8 cellular contexts compared by ENCODE assay signal in the genomic region with DNA sequence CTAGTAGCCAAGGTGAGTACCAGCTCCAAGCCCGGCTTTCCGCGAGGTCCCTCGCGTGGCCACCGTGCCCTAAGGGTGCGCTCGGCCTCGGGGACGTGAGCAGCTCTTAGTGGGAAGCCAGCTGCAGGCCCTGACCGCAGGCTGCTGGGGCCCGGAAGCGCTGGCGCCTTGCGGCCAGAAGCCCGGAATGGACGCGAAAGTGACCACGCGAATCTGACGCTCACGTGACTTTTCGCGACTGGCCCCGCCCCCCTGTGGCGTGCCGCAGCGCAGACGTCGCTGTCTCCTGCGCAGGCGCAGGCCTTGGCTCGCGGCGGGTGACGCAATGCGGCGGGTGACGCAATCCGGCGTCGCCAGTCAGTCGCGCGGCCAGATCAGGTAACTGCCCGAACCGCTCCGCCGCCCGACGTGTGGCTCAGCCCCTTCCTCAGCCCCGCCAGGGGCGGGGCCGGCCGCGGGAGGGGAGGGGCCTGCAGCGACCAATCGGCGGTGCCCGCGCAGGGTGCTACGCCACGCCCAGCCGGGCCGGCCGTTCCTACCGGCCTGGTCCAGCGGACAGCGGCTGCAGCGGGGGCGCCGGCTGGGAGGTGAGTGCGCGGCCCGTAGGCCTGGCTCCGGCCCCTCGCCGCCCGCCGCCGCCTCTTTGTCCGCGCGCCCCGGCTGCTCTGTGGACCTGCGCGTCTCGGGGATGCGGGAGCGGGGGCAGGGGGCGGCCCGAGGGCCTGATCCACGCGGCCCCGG. TPM values are rescaled to one million over a fixed set of nuclear protein-coding genes. Genes with fewer than 3 reads are reported as not detected.
DNase-seq lines count a peak whose midpoint lies in the region; ATAC-seq, FAIRE-seq and TF ChIP-seq lines count a peak whose summit lies in the region.

A gene (plus strand): TSS at position 532 of the 741 bp plus-strand sequence. CDS start 2,202 bp downstream, outside the sequence.

- H3K27ac Mint-ChIP-seq in activated T-cell treated with anti-CD3 and anti-CD28 coated beads, Interleukin-2, amount 50 U/mL, for 72 hours = peak within 1 kb of the TSS; percentile 99

- H3K4me1 ChIP-seq in DND-41 (ENCODE audit: insufficient read depth, low read length) = peaks cover 75% of the 10 kb centered on the region
- H3K4me1 ChIP-seq in GM23248 (ENCODE audit: insufficient read depth) = peaks cover 34% of the 10 kb centered on the region
- peaks cover 58% of the 10 kb centered on the region for H3K4me1 ChIP-seq in Karpas-422 (ENCODE audit: low read length)
- H3K4me1 ChIP-seq in esophagus muscularis mucosa = peaks cover 48 to 67% (median 60%) of the 10 kb centered on the region in 4 donors

- TF ChIP-seq CTCF in DND-41 (IDR thresholded peaks at IDR 0.05; ENCODE audit: borderline replicate concordance, extremely low read depth, low read length, poor library complexity, severe bottlenecking) = peak; percentile 36
- TF ChIP-seq CTCF in esophagus muscularis mucosa (IDR thresholded peaks at IDR 0.05) = peak; percentile 7 to 11 (median 10)

- in situ Hi-C loops in GM23248 (cut with MboI) = no loop called here

- H3K4me3 ChIP-seq in DND-41 (ENCODE audit: low read depth in 1 of 2, low read length in 2 of 2) (peak within 1 kb of the TSS; percentile 65 to 77), GM23248 (peak within 1 kb of the TSS; percentile 87), Karpas-422 (ENCODE audit: low read length) (peak within 1 kb of the TSS; percentile 88), esophagus muscularis mucosa (peak within 1 kb of the TSS; percentile 79 to 85 (median 83))

- H3K4me3 Mint-ChIP-seq in activated T-cell treated with anti-CD3 and anti-CD28 coated beads, Interleukin-2, amount 50 U/mL, for 72 hours = peak within 1 kb of the TSS; percentile 95 to 96

- DNase-seq in DND-41 (peak; percentile 99), GM23248 (peak; percentile 99), Karpas-422 (peak; percentile 99), RCC 7860 (ENCODE audit: low spot score) (peak; percentile 95), esophagus muscularis mucosa (ENCODE audit: extremely low spot score) (peak; percentile 99), myocyte (ENCODE audit: low read depth) (peak; percentile 98)
- peak; percentile 97 to 99 for DNase-seq in activated T-cell treated with anti-CD3 and anti-CD28 coated beads, Interleukin-2, amount 50 U/mL, for 72 hours
- DNase-seq in stimulated activated CD8-positive, alpha-beta memory T cell treated with anti-CD3 and anti-CD28 coated beads, Interleukin-7, amount 100 ng/mL, for 4 hours (ENCODE audit: low read depth in 2 of 2) = peak; percentile 94 to 99

- H3F3A ChIP-seq in GM23248 (ENCODE audit: insufficient read depth) = peaks cover 28% of the 10 kb centered on the region

- peaks cover 4 to 15% of the 10 kb centered on the region in 2 donors for H3K36me3 Mint-ChIP-seq in activated T-cell treated with anti-CD3 and anti-CD28 coated beads, Interleukin-2, amount 50 U/mL, for 72 hours (ENCODE audit: insufficient read depth in 2 of 2)

- H3K79me2 ChIP-seq in DND-41 (ENCODE audit: insufficient read depth, low read length) = peaks cover 61% of the 10 kb centered on the region
- H3K79me2 ChIP-seq in GM23248 (ENCODE audit: insufficient read depth) = peaks cover 46% of the 10 kb centered on the region
- peaks cover 57% of the 10 kb centered on the region for H3K79me2 ChIP-seq in Karpas-422 (ENCODE audit: low read length)

- no peaks in the 10 kb centered on the region for H3K9me3 Mint-ChIP-seq in activated T-cell treated with anti-CD3 and anti-CD28 coated beads, Interleukin-2, amount 50 U/mL, for 72 hours

- peaks cover 40% of the 10 kb centered on the region for H4K20me1 ChIP-seq in DND-41 (ENCODE audit: insufficient read depth, low read length)
- 0 out of 2 replicates have a peak, but pooled peaks cover 2% of the 10 kb centered on the region for H4K20me1 ChIP-seq in GM23248 (ENCODE audit: insufficient read depth)
- H4K20me1 ChIP-seq in Karpas-422 (ENCODE audit: insufficient read depth, low read depth, low read length) = peaks cover 31% of the 10 kb centered on the region; the same call in 1 of the 2 replicates

- peak within 1 kb of the TSS; percentile 90 for H3K27ac ChIP-seq in DND-41 (ENCODE audit: low read length)
- H3K27ac ChIP-seq in GM23248 = peak within 1 kb of the TSS; percentile 99
- peak within 1 kb of the TSS; percentile 78 for H3K27ac ChIP-seq in Karpas-422 (ENCODE audit: low read length)
- peak within 1 kb of the TSS; percentile 96 to 100 (median 99) for H3K27ac ChIP-seq in esophagus muscularis mucosa (replicated peaks in 1 of 4)

- 1% methylated on average over 66 to 67 of the region's 95 CpGs for WGBS in GM23248 (ENCODE audit: low coverage in 1 of 2, low lambda C conversion rate in 2 of 2, missing lambda C conversion rate in 2 of 2), 2 experiments
- WGBS in esophagus muscularis mucosa = 0% methylated on average over 7 of the region's 95 CpGs

- H3K9ac ChIP-seq in DND-41 (ENCODE audit: low read depth, low read length) (peak within 1 kb of the TSS; percentile 89), GM23248 (peak within 1 kb of the TSS; percentile 99), Karpas-422 (ENCODE audit: low read length) (peak within 1 kb of the TSS; percentile 96)

- no peaks in the 10 kb centered on the region for H3K27me3 ChIP-seq in DND-41 (ENCODE audit: insufficient read depth, low read length, poor library complexity)
- no peaks in the 10 kb centered on the region for H3K27me3 ChIP-seq in GM23248 (replicated peaks; ENCODE audit: insufficient read depth)
- H3K27me3 ChIP-seq in Karpas-422 (ENCODE audit: low read length) = no peaks in the 10 kb centered on the region
- no peaks in the 10 kb centered on the region for H3K27me3 ChIP-seq in esophagus muscularis mucosa

- ATAC-seq in DND-41 (ENCODE audit: insufficient read depth, low read depth) = peak; percentile 79
- ATAC-seq in activated T-cell treated with anti-CD3 and anti-CD28 coated beads, Interleukin-2, amount 50 U/mL, for 72 hours (replicated peaks in 1 of 2) = peak; percentile 81

- TF ChIP-seq POLR2A in esophagus muscularis mucosa (IDR thresholded peaks at IDR 0.05; ENCODE audit: low read depth) = peak; percentile 96

- H3K36me3 ChIP-seq in DND-41 (ENCODE audit: insufficient read depth, low read length) (peaks cover 26% of the 10 kb centered on the region), GM23248 (ENCODE audit: low read depth) (no peaks in the 10 kb centered on the region), Karpas-422 (ENCODE audit: insufficient read depth, low read length) (peaks cover 14% of the 10 kb centered on the region), esophagus muscularis mucosa (peaks cover 11 to 20% (median 17%) of the 10 kb centered on the region in 4 donors)

- H3K9me3 ChIP-seq in DND-41 (ENCODE audit: insufficient read depth, low read length, severe bottlenecking) = no peaks in the 10 kb centered on the region
- H3K9me3 ChIP-seq in GM23248 (ENCODE audit: low read depth) = no peaks in the 10 kb centered on the region
- H3K9me3 ChIP-seq in Karpas-422 (ENCODE audit: low read length) = no peaks in the 10 kb centered on the region
- H3K9me3 ChIP-seq in esophagus muscularis mucosa = no peaks in the 10 kb centered on the region

- H3K4me2 ChIP-seq in DND-41 (ENCODE audit: insufficient read depth, low read length) = peak within 1 kb of the TSS; percentile 98
- peak within 1 kb of the TSS; percentile 93 for H3K4me2 ChIP-seq in GM23248 (ENCODE audit: unreplicated experiment)
- H3K4me2 ChIP-seq in Karpas-422 (ENCODE audit: low read depth, low read length, poor library complexity, severe bottlenecking) = peak within 1 kb of the TSS; percentile 99

- H2AFZ ChIP-seq in DND-41 (ENCODE audit: low read depth, low read length) = peak within 1 kb of the TSS; percentile 88
- peak within 1 kb of the TSS; percentile 61 for H2AFZ ChIP-seq in GM23248
- H2AFZ ChIP-seq in Karpas-422 (ENCODE audit: low read length) = no peak within 1 kb of the TSS

- H3K9me2 ChIP-seq in GM23248 (ENCODE audit: insufficient read depth) (no peaks in the 10 kb centered on the region), Karpas-422 (replicated peaks; ENCODE audit: insufficient read depth, low read length) (no peaks in the 10 kb centered on the region)

- TF ChIP-seq EP300 in esophagus muscularis mucosa (IDR thresholded peaks at IDR 0.05) = peak; percentile 75

- intact Hi-C loops in esophagus muscularis mucosa (cut with DNase I) = loop anchor here (5.0 kb wide), 1 partner anchor 270 kb away; no protein-coding TSS in a partner anchor

- H3K4me1 Mint-ChIP-seq in activated T-cell treated with anti-CD3 and anti-CD28 coated beads, Interleukin-2, amount 50 U/mL, for 72 hours (ENCODE audit: low read depth) = peaks cover 57% of the 10 kb centered on the region

- H3K27me3 Mint-ChIP-seq in activated T-cell treated with anti-CD3 and anti-CD28 coated beads, Interleukin-2, amount 50 U/mL, for 72 hours (ENCODE audit: low read depth) = no peaks in the 10 kb centered on the region

- FAIRE-seq in RCC 7860 (lab: Jason Lieb, UNC) = no peak

RNA-seq across cellular contexts. Expression of the gene that starts here (rescaled TPM):
- 11.0 and 12.3 TPM in 2 replicates for total RNA-seq in GM23248 (2014; rRNA removed; shearing (Covaris generic))
- 5.9 and 6.3 TPM in 2 replicates for polyA plus RNA-seq in GM23248 (2016; fragmentation: Nextera tagmentation; extraction: Ambion mirVana)
- 13.9 and 41.4 TPM in 2 replicates for total RNA-seq in Karpas-422 (2014; rRNA removed; shearing (Covaris generic); ENCODE audit: low replicate concordance)
- total RNA-seq in activated T-cell treated with anti-CD3 and anti-CD28 coated beads, Interleukin-2, amount 50 U/mL, for 72 hours = 1 to 10 TPM; 5.9 to 9.5 TPM
- total RNA-seq in esophagus muscularis mucosa (10 to 100 TPM; 10.4 to 22.8 (median 21.0) TPM), myocyte (20.6 and 27.8 TPM in 2 replicates)
- 12.7 TPM for polyA plus RNA-seq in myocyte (2012)

Comparison
In these comparisons a context has a peak if more than half of its experiments do, and no peak if none do; other contexts are left out.
1. Peak in every context shown above with its lines: DNase-seq, ATAC-seq, H3K4me3 ChIP-seq and H3K27ac ChIP-seq.